In the genomic region with DNA sequence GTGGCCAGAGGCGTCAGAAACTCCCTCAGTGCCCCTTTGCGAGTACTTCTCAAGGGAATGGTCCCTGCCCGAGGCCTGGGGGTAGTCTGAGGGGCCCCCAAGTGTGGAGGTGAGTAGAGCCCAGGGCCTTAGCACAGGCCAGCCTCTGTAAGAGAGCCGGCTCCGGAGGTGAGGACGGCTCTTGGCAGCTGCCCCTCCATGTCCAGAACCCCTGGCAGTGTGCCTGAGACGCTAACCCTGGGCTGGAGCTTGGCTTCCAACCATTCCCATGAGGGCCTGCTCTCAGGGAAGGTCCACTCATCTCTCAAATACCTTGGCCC, we compare ENCODE assay signal across 12 cellular contexts.
"Had no signal": no experiment of that assay in that cellular context is flagged by ENCODE, and none has a peak within 500 bp of the region (broad histone marks: within the 10 kb centered on the region; RNA-seq: fewer than 3 reads in every experiment).

No MANE protein-coding gene starts in this region.

- DNase-seq: effector memory CD8-positive, alpha-beta T cell; glutamatergic neuron; mesendoderm; naive B cell; small intestine; stimulated activated CD4-positive, alpha-beta T cell treated with anti-CD3 and anti-CD28 coated beads, Interleukin-12 subunit alpha, Interleukin-12 subunit beta, amount 100 ng/mL, for 4 hours; stimulated activated naive CD4-positive, alpha-beta T cell had no signal

- H3K27ac ChIP-seq: epithelial cell of prostate, esophagus muscularis mucosa, gastroesophageal sphincter, tibial nerve had no signal

- ATAC-seq: effector memory CD8-positive, alpha-beta T cell; gastroesophageal sphincter had no signal

- H3K36me3 ChIP-seq: esophagus muscularis mucosa, gastroesophageal sphincter, tibial nerve had no signal

- FAIRE-seq: keratinocyte, small intestine had no signal

- H3K4me3 ChIP-seq: esophagus muscularis mucosa, gastroesophageal sphincter, tibial nerve had no signal

- H3K4me1 ChIP-seq: tibial nerve had no signal

- H3K9me3 ChIP-seq: esophagus muscularis mucosa had no signal
